In the genomic region with DNA sequence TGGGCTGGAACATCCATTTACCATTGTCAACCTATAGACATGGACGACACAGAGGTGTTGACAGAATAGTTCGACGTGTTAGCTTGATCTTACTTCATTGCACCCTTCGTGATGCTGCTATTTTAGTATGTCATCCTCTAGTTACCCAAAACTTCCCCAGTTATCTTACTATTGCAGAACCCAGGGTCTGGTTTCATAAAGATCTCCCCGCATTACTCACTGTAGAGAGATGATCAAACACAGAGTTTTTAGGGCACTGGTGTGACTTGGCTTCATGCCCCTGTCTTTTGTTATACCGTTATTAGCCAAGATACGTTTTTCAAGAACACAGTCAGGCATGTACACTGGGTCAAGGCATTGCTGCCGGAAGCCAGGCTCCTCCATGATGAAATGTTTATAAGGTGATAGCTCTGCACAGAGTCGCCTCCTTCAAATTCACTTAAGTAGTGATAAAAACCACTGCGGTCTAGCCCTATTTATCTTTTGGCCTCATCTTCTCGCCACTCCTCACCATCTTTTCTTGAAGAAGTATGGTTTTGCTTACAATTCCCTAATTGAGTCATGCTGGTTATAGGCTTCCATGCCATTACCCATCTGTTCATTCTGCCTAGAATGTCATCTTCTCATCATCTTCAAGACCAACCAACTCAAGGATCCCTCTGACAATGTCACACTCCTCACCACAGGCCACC, we compare ENCODE assay signal across 23 cellular contexts.
DNase-seq lines count a peak whose midpoint lies in the region; ATAC-seq lines count a peak whose summit lies in the region.
"Had no signal": no experiment of that assay in that cellular context is flagged by ENCODE, and none has a peak within 500 bp of the region (broad histone marks: within the 10 kb centered on the region; RNA-seq: fewer than 3 reads in every experiment).

No MANE protein-coding gene starts in this region.

- no peak overlapping the region for H3K27ac Mint-ChIP-seq in activated CD4-positive, alpha-beta memory T cell treated with anti-CD3 and anti-CD28 coated beads for 36 hours
- H3K27ac Mint-ChIP-seq in activated CD4-positive, alpha-beta memory T cell treated with anti-CD3 and anti-CD28 coated beads, Interleukin-2, amount 10 ng/mL, durations not matched to agents 7 days and 5 days = no peak overlapping the region
- no peak overlapping the region for H3K27ac Mint-ChIP-seq in activated naive CD8-positive, alpha-beta T cell treated with anti-CD3 and anti-CD28 coated beads, Interleukin-2, amount 50 U/mL, for 24 hours
- H3K27ac Mint-ChIP-seq in activated naive CD8-positive, alpha-beta T cell treated with anti-CD3 and anti-CD28 coated beads for 36 hours = no peak overlapping the region
- H3K27ac Mint-ChIP-seq in activated T-helper 17 cell treated with anti-CD3 and anti-CD28 coated beads, Interleukin-2, amount 50 U/mL, for 72 hours = peak overlapping the region; percentile 14
- H3K27ac Mint-ChIP-seq: CD8-positive, alpha-beta T cell had no signal

- ATAC-seq in activated naive CD8-positive, alpha-beta T cell treated with anti-CD3 and anti-CD28 coated beads, Interleukin-2, amount 50 U/mL, for 24 hours = peak; percentile 67
- peak; percentile 82 for ATAC-seq in activated T-helper 17 cell treated with anti-CD3 and anti-CD28 coated beads, Interleukin-2, amount 50 U/mL, for 72 hours (replicated peaks)
- no peak for ATAC-seq in GM21528 (IDR thresholded peaks at IDR 0.05; ENCODE audit: low FRiP score, unreplicated experiment)
- ATAC-seq: CD8-positive, alpha-beta T cell; HCT116 had no signal

- H3K27me3 Mint-ChIP-seq in activated CD4-positive, alpha-beta memory T cell treated with anti-CD3 and anti-CD28 coated beads for 36 hours = no peaks in the 10 kb centered on the region
- H3K27me3 Mint-ChIP-seq in activated CD4-positive, alpha-beta memory T cell treated with anti-CD3 and anti-CD28 coated beads, Interleukin-2, amount 10 ng/mL, durations not matched to agents 7 days and 5 days = peaks cover 2% of the 10 kb centered on the region
- no peaks in the 10 kb centered on the region for H3K27me3 Mint-ChIP-seq in activated naive CD8-positive, alpha-beta T cell treated with anti-CD3 and anti-CD28 coated beads, Interleukin-2, amount 50 U/mL, for 24 hours
- H3K27me3 Mint-ChIP-seq in activated naive CD8-positive, alpha-beta T cell treated with anti-CD3 and anti-CD28 coated beads for 36 hours = no peaks in the 10 kb centered on the region
- no peaks in the 10 kb centered on the region for H3K27me3 Mint-ChIP-seq in activated T-helper 17 cell treated with anti-CD3 and anti-CD28 coated beads, Interleukin-2, amount 50 U/mL, for 72 hours

- peak; percentile 16 for DNase-seq in activated CD4-positive, alpha-beta memory T cell treated with anti-CD3 and anti-CD28 coated beads for 36 hours
- DNase-seq in activated CD4-positive, alpha-beta memory T cell treated with anti-CD3 and anti-CD28 coated beads, Interleukin-2, amount 10 ng/mL, durations not matched to agents 7 days and 5 days = no peak
- no peak for DNase-seq in activated naive CD8-positive, alpha-beta T cell treated with anti-CD3 and anti-CD28 coated beads, Interleukin-2, amount 50 U/mL, for 24 hours
- no peak for DNase-seq in activated naive CD8-positive, alpha-beta T cell treated with anti-CD3 and anti-CD28 coated beads for 36 hours
- DNase-seq in stimulated activated CD8-positive, alpha-beta memory T cell treated with anti-CD3 and anti-CD28 coated beads, Interleukin-4, amount 100 ng/mL, for 48 hours = peak; percentile 33
- no peak for DNase-seq in DMS 273 (lab: John Stamatoyannopoulos, UW; ENCODE audit: unreplicated experiment)
- DNase-seq: AML-193; C1 segment of cervical spinal cord; CD8-positive, alpha-beta T cell; DMS53; GDM1; KG1; NCI-H1092 treated with DMSO at 0.1 percent for 48 hours; NCI-H1436 treated with DMSO at 0.1 percent for 48 hours; NCI-H2029; NCI-H226; NCI-H510A treated with DMSO at 0.1 percent for 48 hours; NCI-H748 treated with DMSO at 0.1 percent for 48 hours; PC-9; RPMI8226 had no signal

- H3K9me3 Mint-ChIP-seq in activated CD4-positive, alpha-beta memory T cell treated with anti-CD3 and anti-CD28 coated beads for 36 hours = no peaks in the 10 kb centered on the region
- no peaks in the 10 kb centered on the region for H3K9me3 Mint-ChIP-seq in activated CD4-positive, alpha-beta memory T cell treated with anti-CD3 and anti-CD28 coated beads, Interleukin-2, amount 10 ng/mL, durations not matched to agents 7 days and 5 days
- no peaks in the 10 kb centered on the region for H3K9me3 Mint-ChIP-seq in activated naive CD8-positive, alpha-beta T cell treated with anti-CD3 and anti-CD28 coated beads, Interleukin-2, amount 50 U/mL, for 24 hours
- H3K9me3 Mint-ChIP-seq in activated naive CD8-positive, alpha-beta T cell treated with anti-CD3 and anti-CD28 coated beads for 36 hours = peaks cover 3% of the 10 kb centered on the region
- no peaks in the 10 kb centered on the region for H3K9me3 Mint-ChIP-seq in activated T-helper 17 cell treated with anti-CD3 and anti-CD28 coated beads, Interleukin-2, amount 50 U/mL, for 72 hours
- H3K9me3 Mint-ChIP-seq: CD8-positive, alpha-beta T cell had no signal

- H3K4me1 Mint-ChIP-seq in activated CD4-positive, alpha-beta memory T cell treated with anti-CD3 and anti-CD28 coated beads for 36 hours (ENCODE audit: low read depth) = peaks cover 7% of the 10 kb centered on the region
- peaks cover 15% of the 10 kb centered on the region for H3K4me1 Mint-ChIP-seq in activated CD4-positive, alpha-beta memory T cell treated with anti-CD3 and anti-CD28 coated beads, Interleukin-2, amount 10 ng/mL, durations not matched to agents 7 days and 5 days
- peaks cover 13% of the 10 kb centered on the region for H3K4me1 Mint-ChIP-seq in activated naive CD8-positive, alpha-beta T cell treated with anti-CD3 and anti-CD28 coated beads, Interleukin-2, amount 50 U/mL, for 24 hours
- H3K4me1 Mint-ChIP-seq in activated naive CD8-positive, alpha-beta T cell treated with anti-CD3 and anti-CD28 coated beads for 36 hours = peaks cover 5% of the 10 kb centered on the region
- no peaks in the 10 kb centered on the region for H3K4me1 Mint-ChIP-seq in activated T-helper 17 cell treated with anti-CD3 and anti-CD28 coated beads, Interleukin-2, amount 50 U/mL, for 72 hours

- POLR2A ChIA-PET in activated CD4-positive, alpha-beta memory T cell treated with anti-CD3 and anti-CD28 coated beads for 36 hours (lab: Charles Lee) = no interaction called here
- POLR2A ChIA-PET in activated CD4-positive, alpha-beta memory T cell treated with anti-CD3 and anti-CD28 coated beads, Interleukin-2, amount 10 ng/mL, durations not matched to agents 7 days and 5 days (lab: Charles Lee) = interaction anchor here (0.8 kb wide), 1 partner anchor 11 kb away, joined by 3 read pairs; no protein-coding TSS in a partner anchor

- intact Hi-C loops in activated CD4-positive, alpha-beta memory T cell treated with anti-CD3 and anti-CD28 coated beads for 36 hours (cut with micrococcal nuclease) = no loop called here

- no peaks in the 10 kb centered on the region for H3K36me3 Mint-ChIP-seq in activated CD4-positive, alpha-beta memory T cell treated with anti-CD3 and anti-CD28 coated beads for 36 hours
- peaks cover 5% of the 10 kb centered on the region for H3K36me3 Mint-ChIP-seq in activated CD4-positive, alpha-beta memory T cell treated with anti-CD3 and anti-CD28 coated beads, Interleukin-2, amount 10 ng/mL, durations not matched to agents 7 days and 5 days (ENCODE audit: low read depth)
- peaks cover 1% of the 10 kb centered on the region for H3K36me3 Mint-ChIP-seq in activated naive CD8-positive, alpha-beta T cell treated with anti-CD3 and anti-CD28 coated beads, Interleukin-2, amount 50 U/mL, for 24 hours (ENCODE audit: low read depth)
- peaks cover 10% of the 10 kb centered on the region for H3K36me3 Mint-ChIP-seq in activated naive CD8-positive, alpha-beta T cell treated with anti-CD3 and anti-CD28 coated beads for 36 hours
- no peaks in the 10 kb centered on the region for H3K36me3 Mint-ChIP-seq in activated T-helper 17 cell treated with anti-CD3 and anti-CD28 coated beads, Interleukin-2, amount 50 U/mL, for 72 hours (ENCODE audit: low read depth)

- H3K4me3 Mint-ChIP-seq in activated CD4-positive, alpha-beta memory T cell treated with anti-CD3 and anti-CD28 coated beads for 36 hours = no peak overlapping the region
- H3K4me3 Mint-ChIP-seq in activated CD4-positive, alpha-beta memory T cell treated with anti-CD3 and anti-CD28 coated beads, Interleukin-2, amount 10 ng/mL, durations not matched to agents 7 days and 5 days = no peak overlapping the region
- H3K4me3 Mint-ChIP-seq in activated naive CD8-positive, alpha-beta T cell treated with anti-CD3 and anti-CD28 coated beads, Interleukin-2, amount 50 U/mL, for 24 hours = no peak overlapping the region
- H3K4me3 Mint-ChIP-seq in activated naive CD8-positive, alpha-beta T cell treated with anti-CD3 and anti-CD28 coated beads for 36 hours = no peak overlapping the region
- no peak overlapping the region for H3K4me3 Mint-ChIP-seq in activated T-helper 17 cell treated with anti-CD3 and anti-CD28 coated beads, Interleukin-2, amount 50 U/mL, for 72 hours
- H3K4me3 Mint-ChIP-seq: CD8-positive, alpha-beta T cell had no signal

- CTCF ChIA-PET in activated CD4-positive, alpha-beta memory T cell treated with anti-CD3 and anti-CD28 coated beads for 36 hours (lab: Charles Lee) = no interaction called here
- CTCF ChIA-PET in activated CD4-positive, alpha-beta memory T cell treated with anti-CD3 and anti-CD28 coated beads, Interleukin-2, amount 10 ng/mL, durations not matched to agents 7 days and 5 days (lab: Charles Lee) = interaction anchor here (0.6 to 0.7 kb wide), 2 partner anchors 816 to 1003 kb away, joined by 3 read pairs; no protein-coding TSS in a partner anchor

Comparison
In these comparisons a context has a peak if more than half of its experiments do, and no peak if none do; other contexts are left out.
1. DNase-seq: peak in activated CD4-positive, alpha-beta memory T cell treated with anti-CD3 and anti-CD28 coated beads for 36 hours (single experiment) and stimulated activated CD8-positive, alpha-beta memory T cell treated with anti-CD3 and anti-CD28 coated beads, Interleukin-4, amount 100 ng/mL, for 48 hours (single experiment); none in activated CD4-positive, alpha-beta memory T cell treated with anti-CD3 and anti-CD28 coated beads, Interleukin-2, amount 10 ng/mL, durations not matched to agents 7 days and 5 days (single experiment), activated naive CD8-positive, alpha-beta T cell treated with anti-CD3 and anti-CD28 coated beads, Interleukin-2, amount 50 U/mL, for 24 hours (single experiment), activated naive CD8-positive, alpha-beta T cell treated with anti-CD3 and anti-CD28 coated beads for 36 hours (single experiment) and DMS 273 (single experiment).